Comparison of ENCODE assay signal across 28 cellular contexts in genomic region chr7:14637968-14638367, GRCh38.
DNase-seq lines count a peak whose midpoint lies in the region; ATAC-seq and TF ChIP-seq lines count a peak whose summit lies in the region.
"Had no signal": no experiment of that assay in that cellular context is flagged by ENCODE, and none has a peak within 500 bp of the region (broad histone marks: within the 10 kb centered on the region; RNA-seq: fewer than 3 reads in every experiment).

No MANE protein-coding gene starts in this region.

- no peaks in the 10 kb centered on the region for H3K79me2 ChIP-seq in HCT116 (ENCODE audit: insufficient read depth, low read length)

- no peak overlapping the region for H3K27ac ChIP-seq in HCT116 (ENCODE audit: low read depth, low read length)
- H3K27ac ChIP-seq in RWPE1 = no peak overlapping the region
- H3K27ac ChIP-seq in left lung = no peak overlapping the region
- no peak overlapping the region for H3K27ac ChIP-seq in gastrocnemius medialis
- H3K27ac ChIP-seq: uterus, WERI-Rb-1 had no signal

- H3K27me3 ChIP-seq in HCT116 (ENCODE audit: insufficient read depth, low read length) = no peaks in the 10 kb centered on the region
- H3K27me3 ChIP-seq in left lung = no peaks in the 10 kb centered on the region
- no peaks in the 10 kb centered on the region for H3K27me3 ChIP-seq in gastrocnemius medialis
- H3K27me3 ChIP-seq: BE2C, uterus had no signal

- H3K9me3 ChIP-seq in HCT116 (ENCODE audit: control insufficient read depth in 1 of 2, insufficient read depth in 1 of 2, low read depth in 1 of 2, low read length in 2 of 2) (no peaks in the 10 kb centered on the region), left lung (no peaks in the 10 kb centered on the region), gastrocnemius medialis (no peaks in the 10 kb centered on the region)
- H3K9me3 ChIP-seq: Caco-2, uterus had no signal

- intact Hi-C loops in HCT116 (cut with micrococcal nuclease) = no loop called here
- intact Hi-C loops in left lung (cut with DNase I) = no loop called here
- intact Hi-C loops in gastrocnemius medialis (cut with DNase I; ENCODE audit: low total_unique reads) = no loop called here

- DNase-seq in DMS 273 (lab: John Stamatoyannopoulos, UW; ENCODE audit: unreplicated experiment) (peak; percentile 10), DMS 273 treated with DMSO at 0.1 percent for 48 hours (lab: John Stamatoyannopoulos, UW) (no peak), HCT116 (ENCODE audit: low read depth, low spot score) (no peak), RWPE1 (ENCODE audit: low spot score) (no peak), fibroblast of peridontal ligament (ENCODE audit: extremely low read depth) (peak; percentile 17), left lung (no peak), gastrocnemius medialis (no peak)
- DNase-seq: 8988T; activated CD4-positive, alpha-beta memory T cell treated with anti-CD3 and anti-CD28 coated beads for 36 hours; activated effector memory CD4-positive, alpha-beta T cell treated with anti-CD3 and anti-CD28 coated beads, Interleukin-2, amount 50 U/mL, for 16 hours; BE2C; Caco-2; dermis blood vessel endothelial cell; GF-D8; kidney; mesendoderm; MV-4-11; naive B cell; NCI-H2029; NCI-H510A; right cardiac atrium; SIG-M5; stimulated activated CD4-positive, alpha-beta T cell treated with anti-CD3 and anti-CD28 coated beads, Interleukin-15, amount 100 ng/mL, for 24 hours; substantia nigra; uterus; WERI-Rb-1 had no signal

- TF ChIP-seq POLR2A in HCT116 (IDR thresholded peaks at IDR 0.05; ENCODE audit: borderline replicate concordance, extremely low read depth, insufficient read depth, insufficient read length) = no peak
- TF ChIP-seq POLR2A in gastrocnemius medialis (IDR thresholded peaks at IDR 0.05) = no peak

- H3K4me2 ChIP-seq in HCT116 (ENCODE audit: low read length) = no peak overlapping the region
- H3K4me2 ChIP-seq: GM23338 had no signal

- no peak; a peak in 1 of 6 replicates for TF ChIP-seq CTCF in HCT116 (IDR thresholded peaks at IDR 0.05 in 2 of 3, conservative IDR thresholded peaks at IDR 0.05 in 1 of 3; ENCODE audit: borderline replicate concordance in 1 of 3, insufficient read depth in 1 of 3, low read depth in 2 of 3, low read length in 2 of 3)
- peak; percentile 15; the same call in 1 of the 2 replicates for TF ChIP-seq CTCF in RWPE1 (conservative IDR thresholded peaks at IDR 0.05; ENCODE audit: low read depth)
- no peak for TF ChIP-seq CTCF in left lung (IDR thresholded peaks at IDR 0.05)
- TF ChIP-seq CTCF in gastrocnemius medialis (IDR thresholded peaks at IDR 0.05 in 4 of 5, conservative IDR thresholded peaks at IDR 0.05 in 1 of 5) = no peak

- RAD21 ChIA-PET in HCT116 (lab: Charles Lee; ENCODE audit: low non-redundant PET in 1 of 2, low total read pairs in 2 of 2, uncharacterized antibody in 2 of 2, unreplicated experiment in 2 of 2) = no interaction called here

- TF ChIP-seq RAD21 in HCT116 (IDR thresholded peaks at IDR 0.05; ENCODE audit: low read depth) = peak; percentile 29; the same call in 1 of the 2 replicates

- H4K20me1 ChIP-seq in HCT116 (ENCODE audit: insufficient read depth) = no peaks in the 10 kb centered on the region

- no peak overlapping the region for H3K4me3 ChIP-seq in HCT116 (replicated peaks in 1 of 2; ENCODE audit: low read depth in 1 of 2, low read length in 2 of 2)
- H3K4me3 ChIP-seq in left lung = no peak overlapping the region
- H3K4me3 ChIP-seq in gastrocnemius medialis = no peak overlapping the region
- H3K4me3 ChIP-seq: GM23338, uterus had no signal

- CTCF ChIA-PET in HCT116 (lab: Charles Lee) (interaction anchor here (1.1 kb wide), 1 partner anchor 54 kb away, joined by 6 read pairs; no protein-coding TSS in a partner anchor), RWPE1 (lab: Yijun Ruan, JAX) (interaction anchor here (0.5 kb wide), 1 partner anchor 579 kb away, joined by 3 read pairs; no protein-coding TSS in a partner anchor)

- no peaks in the 10 kb centered on the region for H3K36me3 ChIP-seq in HCT116 (ENCODE audit: control insufficient read depth in 1 of 2, insufficient read depth in 2 of 2, low read length in 2 of 2)
- H3K36me3 ChIP-seq in left lung = no peaks in the 10 kb centered on the region
- no peaks in the 10 kb centered on the region for H3K36me3 ChIP-seq in gastrocnemius medialis
- H3K36me3 ChIP-seq: BE2C, uterus, WERI-Rb-1 had no signal

- ATAC-seq in HCT116 = no peak
- ATAC-seq in GM21576 (IDR thresholded peaks at IDR 0.05; ENCODE audit: unreplicated experiment) = no peak
- ATAC-seq in left lung = no peak
- no peak for ATAC-seq in gastrocnemius medialis
- ATAC-seq: GM23338, right cardiac atrium had no signal

- no peaks in the 10 kb centered on the region for H3K9me2 ChIP-seq in HCT116 (ENCODE audit: insufficient read depth)

- H2AFZ ChIP-seq in HCT116 (ENCODE audit: low read depth, low read length, poor library complexity, severe bottlenecking) = no peak overlapping the region
- H2AFZ ChIP-seq: GM23338 had no signal

- BruUV-seq in HCT116 (replicated peaks; lab: Mats Ljungman, UMichigan) = no TSS peak

- H3K4me1 ChIP-seq in HCT116 (ENCODE audit: control insufficient read depth in 1 of 2, insufficient read depth in 2 of 2, low read length in 2 of 2) (no peaks in the 10 kb centered on the region), left lung (no peaks in the 10 kb centered on the region), gastrocnemius medialis (no peaks in the 10 kb centered on the region)
- H3K4me1 ChIP-seq: Caco-2, uterus had no signal

- POLR2A ChIA-PET in HCT116 (lab: Charles Lee) (no interaction called here), RWPE1 (lab: Yijun Ruan, JAX; ENCODE audit: low non-redundant PET) (no interaction called here)

- H3K9ac ChIP-seq in HCT116 (ENCODE audit: low read length) = no peak overlapping the region

- in situ Hi-C loops in gastrocnemius medialis (cut with MboI; ENCODE audit: low sequenced_read_pairs in 4 of 4) = no loop called here

TF ChIP-seq in HCT116, 20 proteins besides CTCF, POLR2A, EP300 and RAD21 (continues in another document):
- TF ChIP-seq TCF7L2 (IDR thresholded peaks at IDR 0.05; ENCODE audit: borderline replicate concordance, extremely low read depth, insufficient read depth, insufficient read length) (no peak), YY1 (IDR thresholded peaks at IDR 0.05; ENCODE audit: extremely low read depth, insufficient replicate concordance, low read depth, low read length) (no peak), EZH2 (IDR thresholded peaks at IDR 0.05) (no peak), REST (IDR thresholded peaks at IDR 0.05; ENCODE audit: low read depth) (no peak), ELF1 (IDR thresholded peaks at IDR 0.05; ENCODE audit: borderline replicate concordance, low read depth) (no peak), EGR1 (IDR thresholded peaks at IDR 0.05; ENCODE audit: low read depth) (no peak), ZBTB33 (IDR thresholded peaks at IDR 0.05; ENCODE audit: extremely low read depth, insufficient replicate concordance, low read length) (no peak), ZFX (IDR thresholded peaks at IDR 0.05) (no peak), ZNF274 (IDR thresholded peaks at IDR 0.05; ENCODE audit: low read depth, low read length) (no peak), FOSL1 (IDR thresholded peaks at IDR 0.05; ENCODE audit: low read depth) (no peak), MAX (IDR thresholded peaks at IDR 0.05) (no peak), ATF3 (IDR thresholded peaks at IDR 0.05) (no peak), JUND (IDR thresholded peaks at IDR 0.05) (no peak)

Comparison
In these comparisons a context has a peak if more than half of its experiments do, and no peak if none do; other contexts are left out.
1. DNase-seq: peak in DMS 273 (single experiment) and fibroblast of peridontal ligament (single experiment); none in DMS 273 treated with DMSO at 0.1 percent for 48 hours (single experiment), HCT116 (single experiment), RWPE1 (single experiment), left lung (0 of 2) and gastrocnemius medialis (0 of 2).